Comparison of ENCODE assay signal across 1 cellular context in the genomic region with DNA sequence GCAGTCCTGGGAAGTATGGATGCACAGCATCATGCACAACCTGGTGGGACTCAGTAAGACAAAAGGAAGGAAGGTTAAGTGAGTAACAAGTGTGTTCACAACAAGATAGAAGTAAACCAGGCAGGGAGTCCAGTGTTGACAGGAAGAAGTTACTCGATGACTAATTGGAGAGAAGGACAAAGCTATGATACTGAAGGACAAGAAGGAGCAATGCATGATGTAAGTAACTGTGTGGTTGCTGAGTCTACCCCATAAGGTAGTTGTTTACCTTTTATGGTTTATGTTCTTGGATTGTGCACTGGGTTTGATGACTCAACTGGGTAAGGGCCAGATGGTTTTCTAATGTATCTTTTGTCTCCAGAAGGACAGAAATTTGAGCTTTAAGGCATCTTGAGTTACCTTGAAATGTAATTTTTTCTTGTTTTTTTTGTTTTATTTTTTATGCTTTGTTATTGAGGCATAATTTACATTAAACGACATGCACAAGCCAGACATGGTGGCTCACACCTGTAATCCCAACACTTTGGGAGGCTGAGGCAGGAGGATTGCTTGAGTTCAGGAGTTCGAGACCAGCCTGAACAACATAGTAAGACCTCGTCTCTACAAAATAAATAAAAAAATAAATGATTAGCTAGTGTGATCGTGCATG.
TF ChIP-seq lines count a peak whose summit lies in the region.

No MANE protein-coding gene starts in this region.

TF ChIP-seq in HEK293, 187 proteins besides CTCF, POLR2A, EP300 and RAD21 (continued from another document and continues in another):
- TF ChIP-seq, protein P1, sequence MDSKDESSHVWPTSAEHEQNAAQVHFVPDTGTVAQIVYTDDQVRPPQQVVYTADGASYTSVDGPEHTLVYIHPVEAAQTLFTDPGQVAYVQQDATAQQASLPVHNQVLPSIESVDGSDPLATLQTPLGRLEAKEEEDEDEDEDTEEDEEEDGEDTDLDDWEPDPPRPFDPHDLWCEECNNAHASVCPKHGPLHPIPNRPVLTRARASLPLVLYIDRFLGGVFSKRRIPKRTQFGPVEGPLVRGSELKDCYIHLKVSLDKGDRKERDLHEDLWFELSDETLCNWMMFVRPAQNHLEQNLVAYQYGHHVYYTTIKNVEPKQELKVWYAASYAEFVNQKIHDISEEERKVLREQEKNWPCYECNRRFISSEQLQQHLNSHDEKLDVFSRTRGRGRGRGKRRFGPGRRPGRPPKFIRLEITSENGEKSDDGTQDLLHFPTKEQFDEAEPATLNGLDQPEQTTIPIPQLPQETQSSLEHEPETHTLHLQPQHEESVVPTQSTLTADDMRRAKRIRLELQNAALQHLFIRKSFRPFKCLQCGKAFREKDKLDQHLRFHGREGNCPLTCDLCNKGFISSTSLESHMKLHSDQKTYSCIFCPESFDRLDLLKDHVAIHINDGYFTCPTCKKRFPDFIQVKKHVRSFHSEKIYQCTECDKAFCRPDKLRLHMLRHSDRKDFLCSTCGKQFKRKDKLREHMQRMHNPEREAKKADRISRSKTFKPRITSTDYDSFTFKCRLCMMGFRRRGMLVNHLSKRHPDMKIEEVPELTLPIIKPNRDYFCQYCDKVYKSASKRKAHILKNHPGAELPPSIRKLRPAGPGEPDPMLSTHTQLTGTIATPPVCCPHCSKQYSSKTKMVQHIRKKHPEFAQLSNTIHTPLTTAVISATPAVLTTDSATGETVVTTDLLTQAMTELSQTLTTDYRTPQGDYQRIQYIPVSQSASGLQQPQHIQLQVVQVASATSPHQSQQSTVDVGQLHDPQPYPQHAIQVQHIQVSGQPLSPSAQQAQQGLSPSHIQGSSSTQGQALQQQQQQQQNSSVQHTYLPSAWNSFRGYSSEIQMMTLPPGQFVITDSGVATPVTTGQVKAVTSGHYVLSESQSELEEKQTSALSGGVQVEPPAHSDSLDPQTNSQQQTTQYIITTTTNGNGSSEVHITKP (tag by site-specific recombination; IDR thresholded peaks at IDR 0.05), result peak; percentile 69
- TF ChIP-seq ZNF140 (tag by site-specific recombination; IDR thresholded peaks at IDR 0.05) (no peak), ZFP3 (tag by site-specific recombination; IDR thresholded peaks at IDR 0.05; ENCODE audit: low read depth) (no peak), ZNF707 (tag by site-specific recombination; IDR thresholded peaks at IDR 0.05) (no peak), ZNF560 (tag by site-specific recombination; IDR thresholded peaks at IDR 0.05; ENCODE audit: borderline replicate concordance) (no peak), ZNF549 (tag by site-specific recombination; IDR thresholded peaks at IDR 0.05) (no peak), ZNF112 (tag by site-specific recombination; IDR thresholded peaks at IDR 0.05) (no peak), ZNF24 (tag by site-specific recombination; IDR thresholded peaks at IDR 0.05) (peak; percentile 77; the same call in 1 of the 2 replicates), GLIS1 (tag by site-specific recombination; IDR thresholded peaks at IDR 0.05) (no peak), SP3 (tag by site-specific recombination; IDR thresholded peaks at IDR 0.05) (peak; percentile 32; the same call in 1 of the 2 replicates), ZNF792 (tag by site-specific recombination; IDR thresholded peaks at IDR 0.05) (no peak), ZNF175 (tag by site-specific recombination; IDR thresholded peaks at IDR 0.05) (no peak), ZNF2 (tag by site-specific recombination; IDR thresholded peaks at IDR 0.05) (0 out of 2 replicates have a peak, but pooled peaks have one; percentile 28), OSR2 (tag by site-specific recombination; IDR thresholded peaks at IDR 0.05) (peak; percentile 75), ZNF600 (tag by site-specific recombination; IDR thresholded peaks at IDR 0.05) (peak; percentile 46; the same call in 1 of the 2 replicates), ZFP69B (tag by site-specific recombination; IDR thresholded peaks at IDR 0.05) (peak; percentile 50; the same call in 1 of the 2 replicates), ZNF211 (tag by site-specific recombination; IDR thresholded peaks at IDR 0.05; ENCODE audit: low read depth) (no peak), ZNF544 (tag by site-specific recombination; IDR thresholded peaks at IDR 0.05) (no peak), ZBTB21 (tag by site-specific recombination; IDR thresholded peaks at IDR 0.05) (peak; percentile 43; the same call in 1 of the 2 replicates), KLF7 (tag by site-specific recombination; IDR thresholded peaks at IDR 0.05; ENCODE audit: borderline replicate concordance) (no peak), ZNF23 (tag by site-specific recombination; IDR thresholded peaks at IDR 0.05; ENCODE audit: borderline replicate concordance) (no peak), ZFP37 (tag by site-specific recombination; IDR thresholded peaks at IDR 0.05) (0 out of 2 replicates have a peak, but pooled peaks have one; percentile 32), ZNF184 (tag by site-specific recombination; IDR thresholded peaks at IDR 0.05) (peak; percentile 76; the same call in 1 of the 2 replicates), ZNF629 (tag by site-specific recombination; IDR thresholded peaks at IDR 0.05) (peak; percentile 79), SCRT2 (tag by site-specific recombination; IDR thresholded peaks at IDR 0.05) (peak; percentile 90), ZNF366 (tag by site-specific recombination; conservative IDR thresholded peaks at IDR 0.05) (peak; percentile 67), ZNF677 (tag by site-specific recombination; IDR thresholded peaks at IDR 0.05) (no peak), TCF7L2 (IDR thresholded peaks at IDR 0.05; ENCODE audit: borderline replicate concordance, low read depth, low read length) (no peak), ZNF138 (tag by site-specific recombination; IDR thresholded peaks at IDR 0.05; ENCODE audit: borderline replicate concordance) (no peak), SP7 (tag by site-specific recombination; IDR thresholded peaks at IDR 0.05) (peak; percentile 77), ZEB2 (tag by site-specific recombination; IDR thresholded peaks at IDR 0.05) (0 out of 2 replicates have a peak, but pooled peaks have one; percentile 34), ZBTB17 (tag by site-specific recombination; IDR thresholded peaks at IDR 0.05) (peak; percentile 54)
- TF ChIP-seq, protein P2, sequence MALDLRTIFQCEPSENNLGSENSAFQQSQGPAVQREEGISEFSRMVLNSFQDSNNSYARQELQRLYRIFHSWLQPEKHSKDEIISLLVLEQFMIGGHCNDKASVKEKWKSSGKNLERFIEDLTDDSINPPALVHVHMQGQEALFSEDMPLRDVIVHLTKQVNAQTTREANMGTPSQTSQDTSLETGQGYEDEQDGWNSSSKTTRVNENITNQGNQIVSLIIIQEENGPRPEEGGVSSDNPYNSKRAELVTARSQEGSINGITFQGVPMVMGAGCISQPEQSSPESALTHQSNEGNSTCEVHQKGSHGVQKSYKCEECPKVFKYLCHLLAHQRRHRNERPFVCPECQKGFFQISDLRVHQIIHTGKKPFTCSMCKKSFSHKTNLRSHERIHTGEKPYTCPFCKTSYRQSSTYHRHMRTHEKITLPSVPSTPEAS (tag by site-specific recombination; IDR thresholded peaks at IDR 0.05), result 0 out of 2 replicates have a peak, but pooled peaks have one; percentile 12
- TF ChIP-seq, protein P3, sequence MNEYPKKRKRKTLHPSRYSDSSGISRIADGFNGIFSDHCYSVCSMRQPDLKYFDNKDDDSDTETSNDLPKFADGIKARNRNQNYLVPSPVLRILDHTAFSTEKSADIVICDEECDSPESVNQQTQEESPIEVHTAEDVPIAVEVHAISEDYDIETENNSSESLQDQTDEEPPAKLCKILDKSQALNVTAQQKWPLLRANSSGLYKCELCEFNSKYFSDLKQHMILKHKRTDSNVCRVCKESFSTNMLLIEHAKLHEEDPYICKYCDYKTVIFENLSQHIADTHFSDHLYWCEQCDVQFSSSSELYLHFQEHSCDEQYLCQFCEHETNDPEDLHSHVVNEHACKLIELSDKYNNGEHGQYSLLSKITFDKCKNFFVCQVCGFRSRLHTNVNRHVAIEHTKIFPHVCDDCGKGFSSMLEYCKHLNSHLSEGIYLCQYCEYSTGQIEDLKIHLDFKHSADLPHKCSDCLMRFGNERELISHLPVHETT (tag by site-specific recombination; IDR thresholded peaks at IDR 0.05), result peak; percentile 67; the same call in 1 of the 2 replicates
- TF ChIP-seq, protein P4, sequence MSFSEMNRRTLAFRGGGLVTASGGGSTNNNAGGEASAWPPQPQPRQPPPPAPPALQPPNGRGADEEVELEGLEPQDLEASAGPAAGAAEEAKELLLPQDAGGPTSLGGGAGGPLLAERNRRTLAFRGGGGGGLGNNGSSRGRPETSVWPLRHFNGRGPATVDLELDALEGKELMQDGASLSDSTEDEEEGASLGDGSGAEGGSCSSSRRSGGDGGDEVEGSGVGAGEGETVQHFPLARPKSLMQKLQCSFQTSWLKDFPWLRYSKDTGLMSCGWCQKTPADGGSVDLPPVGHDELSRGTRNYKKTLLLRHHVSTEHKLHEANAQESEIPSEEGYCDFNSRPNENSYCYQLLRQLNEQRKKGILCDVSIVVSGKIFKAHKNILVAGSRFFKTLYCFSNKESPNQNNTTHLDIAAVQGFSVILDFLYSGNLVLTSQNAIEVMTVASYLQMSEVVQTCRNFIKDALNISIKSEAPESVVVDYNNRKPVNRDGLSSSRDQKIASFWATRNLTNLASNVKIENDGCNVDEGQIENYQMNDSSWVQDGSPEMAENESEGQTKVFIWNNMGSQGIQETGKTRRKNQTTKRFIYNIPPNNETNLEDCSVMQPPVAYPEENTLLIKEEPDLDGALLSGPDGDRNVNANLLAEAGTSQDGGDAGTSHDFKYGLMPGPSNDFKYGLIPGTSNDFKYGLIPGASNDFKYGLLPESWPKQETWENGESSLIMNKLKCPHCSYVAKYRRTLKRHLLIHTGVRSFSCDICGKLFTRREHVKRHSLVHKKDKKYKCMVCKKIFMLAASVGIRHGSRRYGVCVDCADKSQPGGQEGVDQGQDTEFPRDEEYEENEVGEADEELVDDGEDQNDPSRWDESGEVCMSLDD (tag by site-specific recombination; IDR thresholded peaks at IDR 0.05), result 0 out of 2 replicates have a peak, but pooled peaks have one; percentile 24
- TF ChIP-seq, protein P5, sequence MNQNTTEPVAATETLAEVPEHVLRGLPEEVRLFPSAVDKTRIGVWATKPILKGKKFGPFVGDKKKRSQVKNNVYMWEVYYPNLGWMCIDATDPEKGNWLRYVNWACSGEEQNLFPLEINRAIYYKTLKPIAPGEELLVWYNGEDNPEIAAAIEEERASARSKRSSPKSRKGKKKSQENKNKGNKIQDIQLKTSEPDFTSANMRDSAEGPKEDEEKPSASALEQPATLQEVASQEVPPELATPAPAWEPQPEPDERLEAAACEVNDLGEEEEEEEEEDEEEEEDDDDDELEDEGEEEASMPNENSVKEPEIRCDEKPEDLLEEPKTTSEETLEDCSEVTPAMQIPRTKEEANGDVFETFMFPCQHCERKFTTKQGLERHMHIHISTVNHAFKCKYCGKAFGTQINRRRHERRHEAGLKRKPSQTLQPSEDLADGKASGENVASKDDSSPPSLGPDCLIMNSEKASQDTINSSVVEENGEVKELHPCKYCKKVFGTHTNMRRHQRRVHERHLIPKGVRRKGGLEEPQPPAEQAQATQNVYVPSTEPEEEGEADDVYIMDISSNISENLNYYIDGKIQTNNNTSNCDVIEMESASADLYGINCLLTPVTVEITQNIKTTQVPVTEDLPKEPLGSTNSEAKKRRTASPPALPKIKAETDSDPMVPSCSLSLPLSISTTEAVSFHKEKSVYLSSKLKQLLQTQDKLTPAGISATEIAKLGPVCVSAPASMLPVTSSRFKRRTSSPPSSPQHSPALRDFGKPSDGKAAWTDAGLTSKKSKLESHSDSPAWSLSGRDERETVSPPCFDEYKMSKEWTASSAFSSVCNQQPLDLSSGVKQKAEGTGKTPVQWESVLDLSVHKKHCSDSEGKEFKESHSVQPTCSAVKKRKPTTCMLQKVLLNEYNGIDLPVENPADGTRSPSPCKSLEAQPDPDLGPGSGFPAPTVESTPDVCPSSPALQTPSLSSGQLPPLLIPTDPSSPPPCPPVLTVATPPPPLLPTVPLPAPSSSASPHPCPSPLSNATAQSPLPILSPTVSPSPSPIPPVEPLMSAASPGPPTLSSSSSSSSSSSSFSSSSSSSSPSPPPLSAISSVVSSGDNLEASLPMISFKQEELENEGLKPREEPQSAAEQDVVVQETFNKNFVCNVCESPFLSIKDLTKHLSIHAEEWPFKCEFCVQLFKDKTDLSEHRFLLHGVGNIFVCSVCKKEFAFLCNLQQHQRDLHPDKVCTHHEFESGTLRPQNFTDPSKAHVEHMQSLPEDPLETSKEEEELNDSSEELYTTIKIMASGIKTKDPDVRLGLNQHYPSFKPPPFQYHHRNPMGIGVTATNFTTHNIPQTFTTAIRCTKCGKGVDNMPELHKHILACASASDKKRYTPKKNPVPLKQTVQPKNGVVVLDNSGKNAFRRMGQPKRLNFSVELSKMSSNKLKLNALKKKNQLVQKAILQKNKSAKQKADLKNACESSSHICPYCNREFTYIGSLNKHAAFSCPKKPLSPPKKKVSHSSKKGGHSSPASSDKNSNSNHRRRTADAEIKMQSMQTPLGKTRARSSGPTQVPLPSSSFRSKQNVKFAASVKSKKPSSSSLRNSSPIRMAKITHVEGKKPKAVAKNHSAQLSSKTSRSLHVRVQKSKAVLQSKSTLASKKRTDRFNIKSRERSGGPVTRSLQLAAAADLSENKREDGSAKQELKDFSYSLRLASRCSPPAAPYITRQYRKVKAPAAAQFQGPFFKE (tag by site-specific recombination; IDR thresholded peaks at IDR 0.05; ENCODE audit: borderline replicate concordance), result no peak
- TF ChIP-seq, protein P6, sequence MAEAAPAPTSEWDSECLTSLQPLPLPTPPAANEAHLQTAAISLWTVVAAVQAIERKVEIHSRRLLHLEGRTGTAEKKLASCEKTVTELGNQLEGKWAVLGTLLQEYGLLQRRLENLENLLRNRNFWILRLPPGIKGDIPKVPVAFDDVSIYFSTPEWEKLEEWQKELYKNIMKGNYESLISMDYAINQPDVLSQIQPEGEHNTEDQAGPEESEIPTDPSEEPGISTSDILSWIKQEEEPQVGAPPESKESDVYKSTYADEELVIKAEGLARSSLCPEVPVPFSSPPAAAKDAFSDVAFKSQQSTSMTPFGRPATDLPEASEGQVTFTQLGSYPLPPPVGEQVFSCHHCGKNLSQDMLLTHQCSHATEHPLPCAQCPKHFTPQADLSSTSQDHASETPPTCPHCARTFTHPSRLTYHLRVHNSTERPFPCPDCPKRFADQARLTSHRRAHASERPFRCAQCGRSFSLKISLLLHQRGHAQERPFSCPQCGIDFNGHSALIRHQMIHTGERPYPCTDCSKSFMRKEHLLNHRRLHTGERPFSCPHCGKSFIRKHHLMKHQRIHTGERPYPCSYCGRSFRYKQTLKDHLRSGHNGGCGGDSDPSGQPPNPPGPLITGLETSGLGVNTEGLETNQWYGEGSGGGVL (tag by site-specific recombination; IDR thresholded peaks at IDR 0.05), result peak; percentile 8; the same call in 1 of the 2 replicates
- TF ChIP-seq, protein P7, sequence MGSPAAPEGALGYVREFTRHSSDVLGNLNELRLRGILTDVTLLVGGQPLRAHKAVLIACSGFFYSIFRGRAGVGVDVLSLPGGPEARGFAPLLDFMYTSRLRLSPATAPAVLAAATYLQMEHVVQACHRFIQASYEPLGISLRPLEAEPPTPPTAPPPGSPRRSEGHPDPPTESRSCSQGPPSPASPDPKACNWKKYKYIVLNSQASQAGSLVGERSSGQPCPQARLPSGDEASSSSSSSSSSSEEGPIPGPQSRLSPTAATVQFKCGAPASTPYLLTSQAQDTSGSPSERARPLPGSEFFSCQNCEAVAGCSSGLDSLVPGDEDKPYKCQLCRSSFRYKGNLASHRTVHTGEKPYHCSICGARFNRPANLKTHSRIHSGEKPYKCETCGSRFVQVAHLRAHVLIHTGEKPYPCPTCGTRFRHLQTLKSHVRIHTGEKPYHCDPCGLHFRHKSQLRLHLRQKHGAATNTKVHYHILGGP (tag by site-specific recombination; IDR thresholded peaks at IDR 0.05), result peak; percentile 43; the same call in 1 of the 2 replicates
